ENCODE assay signal across 7 cellular contexts in the genomic region with DNA sequence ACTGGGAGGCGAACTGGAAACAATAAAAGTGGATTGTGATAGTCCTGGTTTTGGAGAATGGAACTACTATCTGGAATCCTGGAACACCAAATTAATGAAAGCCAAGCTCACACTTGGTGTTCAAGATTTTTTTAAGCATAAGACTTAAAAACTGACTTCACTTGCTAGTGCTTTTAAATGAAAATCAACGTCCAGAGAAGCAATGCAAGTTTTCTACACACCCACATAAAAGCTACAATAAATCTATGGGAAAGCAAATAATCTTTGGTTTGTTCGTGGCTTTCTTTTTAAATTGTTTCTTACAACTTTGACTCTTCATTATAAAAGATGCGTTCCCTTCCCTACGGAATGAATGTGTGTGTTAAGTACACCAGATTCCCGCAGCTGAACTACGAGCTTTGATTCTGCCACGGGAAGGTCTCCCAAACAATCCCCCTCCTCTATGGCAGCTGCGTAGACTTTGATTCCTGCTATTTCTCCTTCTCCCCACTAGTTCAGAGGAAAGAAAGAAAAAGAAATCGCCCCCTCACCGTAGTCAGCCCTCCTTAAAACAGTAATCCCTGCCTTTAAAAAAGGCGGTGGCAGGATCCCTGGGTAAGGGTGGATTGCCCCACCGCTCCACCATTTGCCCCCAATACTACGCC.
DNase-seq lines count a peak whose midpoint lies in the region; ATAC-seq, FAIRE-seq and TF ChIP-seq lines count a peak whose summit lies in the region.

No MANE protein-coding gene starts in this region.

- no peak overlapping the region for H3K27ac ChIP-seq in H9 (ENCODE audit: insufficient read length, low read depth, low read length)
- peak overlapping the region; percentile 26 for H3K27ac ChIP-seq in hepatocyte
- H3K27ac ChIP-seq in skin epidermis: peak overlapping the region in 2 of 21 experiments; percentile 11 to 49

- H2AFZ ChIP-seq in H9 (ENCODE audit: low read length) (peak overlapping the region; percentile 11), hepatocyte (peak overlapping the region; percentile 95)

- H2BK12ac ChIP-seq in H9 (ENCODE audit: insufficient read length, low read depth, low read length): no peak overlapping the region

- FAIRE-seq in urothelium cell line (lab: Jason Lieb, UNC): no peak

- H3K4me2 ChIP-seq in H9 (ENCODE audit: insufficient read depth, insufficient read length, low read length): peak overlapping the region; percentile 82
- peak overlapping the region; percentile 89 for H3K4me2 ChIP-seq in hepatocyte

- TF ChIP-seq CTCF in H9 (conservative IDR thresholded peaks at IDR 0.05) (peak; percentile 34; the same call in 2 of the 3 replicates), hepatocyte (IDR thresholded peaks at IDR 0.05; ENCODE audit: poor library complexity) (no peak)

- peak overlapping the region; percentile 51; the same call in 1 of the 2 replicates for H3K14ac ChIP-seq in H9 (ENCODE audit: insufficient read depth, low read length)

- H3K36me3 Mint-ChIP-seq in H9 (ENCODE audit: insufficient read depth in 1 of 3, low read depth in 3 of 3) (no peaks in the 10 kb centered on the region; a peak in 1 of 7 replicates), T-helper 17 cell (ENCODE audit: low read depth) (no peaks in the 10 kb centered on the region)

- H3K9me3 ChIP-seq in H9 (ENCODE audit: control insufficient read depth, low read depth, low read length) (no peaks in the 10 kb centered on the region), T-helper 17 cell (ENCODE audit: control insufficient read depth, low read length, poor library complexity, severe bottlenecking) (no peaks in the 10 kb centered on the region), hepatocyte (ENCODE audit: low read depth) (no peaks in the 10 kb centered on the region)

- H3K9ac ChIP-seq in H9 (ENCODE audit: extremely low read depth, insufficient read length, low read length): peak overlapping the region; percentile 49

- no peak overlapping the region for H3K4ac ChIP-seq in H9 (ENCODE audit: low read depth, low read length)

- peaks cover 28% of the 10 kb centered on the region for H3K27me3 Mint-ChIP-seq in H9 (ENCODE audit: low read depth)
- H3K27me3 Mint-ChIP-seq in T-helper 17 cell: peaks cover 73% of the 10 kb centered on the region

- no peak overlapping the region for H2AK5ac ChIP-seq in H9 (ENCODE audit: insufficient read length, low read length)

- DNase-seq in H9 (no peak), T-helper 17 cell (no peak), hepatocyte (ENCODE audit: low spot score) (peak; percentile 27), urothelium cell line (ENCODE audit: low spot score) (no peak), NCI-H1048 (lab: John Stamatoyannopoulos, UW) (no peak), A172 (ENCODE audit: low spot score) (no peak)

- H2BK120ac ChIP-seq in H9 (ENCODE audit: low read depth, low read length, poor library complexity, severe bottlenecking): no peak overlapping the region

- H3K23me2 ChIP-seq in H9 (ENCODE audit: insufficient read length, low read depth, low read length, poor library complexity, severe bottlenecking): peaks cover 11% of the 10 kb centered on the region

- no CpG with 5 or more reads among the region's 14 CpGs for WGBS in H9 (ENCODE audit: extremely low coverage, insufficient read length, low lambda C conversion rate)
- WGBS in hepatocyte (ENCODE audit: low lambda C conversion rate, missing lambda C conversion rate): 4% methylated on average over 14 of the region's 14 CpGs

- H4K20me1 ChIP-seq in H9 (ENCODE audit: control insufficient read depth, insufficient read depth, insufficient read length) (no peaks in the 10 kb centered on the region), hepatocyte (ENCODE audit: insufficient read depth, poor library complexity, severe bottlenecking) (no peaks in the 10 kb centered on the region)

- H3K9me3 Mint-ChIP-seq in H9: no peaks in the 10 kb centered on the region; a peak in 1 of 5 replicates

- no peak overlapping the region for H3K56ac ChIP-seq in H9 (ENCODE audit: insufficient read length, low read depth, low read length)

- no peak for ATAC-seq in T-helper 17 cell

- no peaks in the 10 kb centered on the region for H3K79me2 ChIP-seq in H9 (ENCODE audit: insufficient read depth, low read length)
- peaks cover 29% of the 10 kb centered on the region for H3K79me2 ChIP-seq in hepatocyte

- H3K23ac ChIP-seq in H9 (ENCODE audit: insufficient read length, low read depth, low read length): no peak overlapping the region

- H3K18ac ChIP-seq in H9 (ENCODE audit: insufficient read length, low read depth, low read length): no peak overlapping the region

- no peak overlapping the region for H4K5ac ChIP-seq in H9 (ENCODE audit: insufficient read length, low read depth, low read length)

- H3K4me3 Mint-ChIP-seq in H9: peak overlapping the region; percentile 89 to 97
- peak overlapping the region; percentile 71 for H3K4me3 Mint-ChIP-seq in T-helper 17 cell

- H3T11ph ChIP-seq in H9 (ENCODE audit: low read length): no peak overlapping the region

- H3K27ac Mint-ChIP-seq in H9 (peak overlapping the region in 2 of 3 experiments; percentile 36 to 89; a peak in 3 of 7 replicates), T-helper 17 cell (no peak overlapping the region)

- H3K27me3 ChIP-seq in H9 (ENCODE audit: insufficient read depth, low read length) (no peaks in the 10 kb centered on the region), hepatocyte (peaks cover 13% of the 10 kb centered on the region)

- no peaks in the 10 kb centered on the region for H3K9me2 ChIP-seq in hepatocyte (replicated peaks; ENCODE audit: insufficient read depth)

- H3K4me3 ChIP-seq in hepatocyte: peak overlapping the region; percentile 61
- peak overlapping the region; percentile 41 to 55 (median 46) for H3K4me3 ChIP-seq in skin epidermis

- H3K4me1 Mint-ChIP-seq in H9 (peaks cover 46 to 52% of the 10 kb centered on the region in 2 experiments), T-helper 17 cell (peaks cover 11% of the 10 kb centered on the region)

- no peak overlapping the region for H2BK15ac ChIP-seq in H9 (ENCODE audit: low read depth, low read length)

- no peak overlapping the region for H2BK20ac ChIP-seq in H9 (ENCODE audit: low read depth, low read length, poor library complexity, severe bottlenecking)

- no peak overlapping the region for H2BK5ac ChIP-seq in H9 (ENCODE audit: insufficient read length, low read length)

- H3K36me3 ChIP-seq in hepatocyte (replicated peaks; ENCODE audit: insufficient read depth, low read depth): no peaks in the 10 kb centered on the region

- H3K4me1 ChIP-seq in H9 (ENCODE audit: insufficient read depth, low read length) (no peaks in the 10 kb centered on the region), hepatocyte (ENCODE audit: insufficient read depth) (peaks cover 6% of the 10 kb centered on the region)

- no peaks in the 10 kb centered on the region for H3K79me1 ChIP-seq in H9 (ENCODE audit: insufficient read depth, low read depth, low read length, poor library complexity, severe bottlenecking)

- no peak overlapping the region for H4K8ac ChIP-seq in H9 (replicated peaks; ENCODE audit: insufficient read length, low read depth, low read length)

- no peak overlapping the region for H4K91ac ChIP-seq in H9 (ENCODE audit: insufficient read length, low read depth, low read length)
